1 cellular context compared by ENCODE assay signal in the genomic region with DNA sequence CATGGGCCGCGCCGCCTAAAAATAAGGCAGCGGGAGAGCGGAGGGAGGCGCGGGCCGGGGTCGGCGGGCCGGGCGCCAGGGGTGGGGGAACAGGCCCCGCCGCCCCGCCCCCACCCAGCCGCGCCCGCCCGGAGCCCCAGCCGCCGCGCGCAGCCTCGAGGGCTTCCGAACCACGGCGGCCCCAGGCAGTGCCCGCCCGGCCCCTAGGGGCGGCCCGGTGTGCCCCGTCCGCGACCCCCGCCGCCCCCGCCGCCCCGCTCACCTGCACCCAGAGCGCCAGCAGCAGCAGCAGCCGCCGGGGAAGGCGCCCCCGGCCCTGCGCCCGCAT.
TF ChIP-seq lines count a peak whose summit lies in the region.

No MANE protein-coding gene starts in this region.

TF ChIP-seq in HepG2, 621 proteins besides CTCF, POLR2A, EP300 and RAD21:
- no peak for TF ChIP-seq ZNF329 (CRISPR knock-in tag; IDR thresholded peaks at IDR 0.05; ENCODE audit: low read depth)
TF ChIP-seq in HepG2: peak in this region for 0.
